1 cellular context compared by ENCODE assay signal in the genomic region with DNA sequence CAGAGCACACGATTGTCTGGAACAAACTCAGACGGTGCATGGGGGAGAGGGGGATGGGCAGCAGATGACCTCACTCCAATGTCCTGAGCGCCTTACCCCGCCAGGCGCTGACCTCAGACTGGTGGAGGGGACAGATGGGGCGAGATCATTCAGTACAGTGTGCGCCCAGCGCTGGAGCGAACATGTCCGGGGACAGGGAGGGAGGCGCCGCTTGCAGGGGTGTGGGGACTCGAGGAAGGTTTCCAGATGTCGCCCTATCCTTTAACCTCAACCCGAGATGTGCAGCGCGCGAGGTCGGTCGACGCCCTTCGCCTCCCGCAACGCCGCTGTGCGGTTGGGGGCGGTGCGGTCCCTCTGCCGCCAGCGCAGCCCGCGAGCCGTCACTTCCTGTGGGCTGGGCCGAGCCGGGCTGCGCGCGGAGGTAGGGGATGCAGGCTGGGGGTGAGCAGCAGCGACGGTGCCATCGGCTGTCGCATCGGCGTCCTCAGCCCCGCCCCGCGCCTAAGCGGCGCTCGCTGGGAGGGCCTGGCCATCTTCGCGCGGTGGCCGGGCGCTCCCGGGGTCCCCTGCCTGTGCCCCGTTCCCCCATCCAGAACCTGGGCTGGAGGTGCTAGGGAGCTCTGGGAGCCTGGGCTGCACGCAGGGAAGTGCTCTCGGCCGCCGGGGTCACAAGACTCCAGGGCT.
TF ChIP-seq lines count a peak whose summit lies in the region.

No MANE protein-coding gene starts in this region.

TF ChIP-seq in HepG2, 621 proteins besides CTCF, POLR2A, EP300 and RAD21 (continued from another document and continues in another):
- TF ChIP-seq KIAA2018 (CRISPR knock-in tag; IDR thresholded peaks at IDR 0.05; ENCODE audit: borderline replicate concordance) (0 out of 2 replicates have a peak, but pooled peaks have one; percentile 59), MTA1 (CRISPR knock-in tag; IDR thresholded peaks at IDR 0.05; ENCODE audit: borderline replicate concordance) (peak; percentile 90), WIZ (CRISPR knock-in tag; IDR thresholded peaks at IDR 0.05) (no peak; the same call in 1 of the 2 replicates), ZFY (CRISPR knock-in tag; IDR thresholded peaks at IDR 0.05) (peak; percentile 81), PHF5A (CRISPR knock-in tag; IDR thresholded peaks at IDR 0.05; ENCODE audit: low read depth, unreplicated experiment) (peak; percentile 20), MBD4 (IDR thresholded peaks at IDR 0.05; ENCODE audit: borderline replicate concordance, low read length) (no peak), ZNF12 (CRISPR knock-in tag; IDR thresholded peaks at IDR 0.05) (peak; percentile 71), NR1H2 (CRISPR knock-in tag; IDR thresholded peaks at IDR 0.05; ENCODE audit: borderline replicate concordance, low read depth) (0 out of 2 replicates have a peak, but pooled peaks have one; percentile 16), MIXL1 (CRISPR knock-in tag; IDR thresholded peaks at IDR 0.05) (no peak), ZNF33A (CRISPR knock-in tag; IDR thresholded peaks at IDR 0.05; ENCODE audit: borderline replicate concordance) (0 out of 2 replicates have a peak, but pooled peaks have one; percentile 22), ZNF549 (CRISPR knock-in tag; IDR thresholded peaks at IDR 0.05) (no peak), AHDC1 (CRISPR knock-in tag; IDR thresholded peaks at IDR 0.05; ENCODE audit: borderline replicate concordance) (peak; percentile 12; the same call in 1 of the 2 replicates), HNRNPK (IDR thresholded peaks at IDR 0.05; ENCODE audit: low read depth, low read length, poor library complexity, severe bottlenecking) (peak; percentile 81), ZNF292 (CRISPR knock-in tag; IDR thresholded peaks at IDR 0.05; ENCODE audit: borderline replicate concordance, low read depth) (0 out of 2 replicates have a peak, but pooled peaks have one; percentile 22), NFATC3 (CRISPR knock-in tag; IDR thresholded peaks at IDR 0.05) (no peak), ZC3H13 (CRISPR knock-in tag; IDR thresholded peaks at IDR 0.05) (peak; percentile 66; the same call in 1 of the 2 replicates), PHF20 (CRISPR knock-in tag; IDR thresholded peaks at IDR 0.05) (peak; percentile 78; the same call in 1 of the 2 replicates), SIX1 (CRISPR knock-in tag; IDR thresholded peaks at IDR 0.05; ENCODE audit: borderline replicate concordance) (no peak)
- TF ChIP-seq, protein P1, sequence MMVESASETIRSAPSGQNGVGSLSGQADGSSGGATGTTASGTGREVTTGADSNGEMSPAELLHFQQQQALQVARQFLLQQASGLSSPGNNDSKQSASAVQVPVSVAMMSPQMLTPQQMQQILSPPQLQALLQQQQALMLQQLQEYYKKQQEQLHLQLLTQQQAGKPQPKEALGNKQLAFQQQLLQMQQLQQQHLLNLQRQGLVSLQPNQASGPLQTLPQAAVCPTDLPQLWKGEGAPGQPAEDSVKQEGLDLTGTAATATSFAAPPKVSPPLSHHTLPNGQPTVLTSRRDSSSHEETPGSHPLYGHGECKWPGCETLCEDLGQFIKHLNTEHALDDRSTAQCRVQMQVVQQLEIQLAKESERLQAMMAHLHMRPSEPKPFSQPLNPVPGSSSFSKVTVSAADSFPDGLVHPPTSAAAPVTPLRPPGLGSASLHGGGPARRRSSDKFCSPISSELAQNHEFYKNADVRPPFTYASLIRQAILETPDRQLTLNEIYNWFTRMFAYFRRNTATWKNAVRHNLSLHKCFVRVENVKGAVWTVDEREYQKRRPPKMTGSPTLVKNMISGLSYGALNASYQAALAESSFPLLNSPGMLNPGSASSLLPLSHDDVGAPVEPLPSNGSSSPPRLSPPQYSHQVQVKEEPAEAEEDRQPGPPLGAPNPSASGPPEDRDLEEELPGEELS (CRISPR knock-in tag; IDR thresholded peaks at IDR 0.05): peak; percentile 65; the same call in 1 of the 2 replicates
- TF ChIP-seq, protein P2, sequence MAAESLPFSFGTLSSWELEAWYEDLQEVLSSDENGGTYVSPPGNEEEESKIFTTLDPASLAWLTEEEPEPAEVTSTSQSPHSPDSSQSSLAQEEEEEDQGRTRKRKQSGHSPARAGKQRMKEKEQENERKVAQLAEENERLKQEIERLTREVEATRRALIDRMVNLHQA (CRISPR knock-in tag; IDR thresholded peaks at IDR 0.05): no peak
- TF ChIP-seq, protein P3, sequence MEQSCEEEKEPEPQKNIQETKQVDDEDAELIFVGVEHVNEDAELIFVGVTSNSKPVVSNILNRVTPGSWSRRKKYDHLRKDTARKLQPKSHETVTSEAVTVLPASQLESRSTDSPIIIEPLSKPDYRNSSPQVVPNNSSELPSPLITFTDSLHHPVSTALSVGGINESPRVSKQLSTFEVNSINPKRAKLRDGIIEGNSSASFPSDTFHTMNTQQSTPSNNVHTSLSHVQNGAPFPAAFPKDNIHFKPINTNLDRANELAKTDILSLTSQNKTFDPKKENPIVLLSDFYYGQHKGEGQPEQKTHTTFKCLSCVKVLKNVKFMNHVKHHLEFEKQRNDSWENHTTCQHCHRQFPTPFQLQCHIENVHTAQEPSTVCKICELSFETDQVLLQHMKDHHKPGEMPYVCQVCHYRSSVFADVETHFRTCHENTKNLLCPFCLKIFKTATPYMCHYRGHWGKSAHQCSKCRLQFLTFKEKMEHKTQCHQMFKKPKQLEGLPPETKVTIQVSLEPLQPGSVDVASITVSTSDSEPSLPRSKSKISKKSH (CRISPR knock-in tag; IDR thresholded peaks at IDR 0.05; ENCODE audit: borderline replicate concordance): peak; percentile 97
- TF ChIP-seq, protein P4, sequence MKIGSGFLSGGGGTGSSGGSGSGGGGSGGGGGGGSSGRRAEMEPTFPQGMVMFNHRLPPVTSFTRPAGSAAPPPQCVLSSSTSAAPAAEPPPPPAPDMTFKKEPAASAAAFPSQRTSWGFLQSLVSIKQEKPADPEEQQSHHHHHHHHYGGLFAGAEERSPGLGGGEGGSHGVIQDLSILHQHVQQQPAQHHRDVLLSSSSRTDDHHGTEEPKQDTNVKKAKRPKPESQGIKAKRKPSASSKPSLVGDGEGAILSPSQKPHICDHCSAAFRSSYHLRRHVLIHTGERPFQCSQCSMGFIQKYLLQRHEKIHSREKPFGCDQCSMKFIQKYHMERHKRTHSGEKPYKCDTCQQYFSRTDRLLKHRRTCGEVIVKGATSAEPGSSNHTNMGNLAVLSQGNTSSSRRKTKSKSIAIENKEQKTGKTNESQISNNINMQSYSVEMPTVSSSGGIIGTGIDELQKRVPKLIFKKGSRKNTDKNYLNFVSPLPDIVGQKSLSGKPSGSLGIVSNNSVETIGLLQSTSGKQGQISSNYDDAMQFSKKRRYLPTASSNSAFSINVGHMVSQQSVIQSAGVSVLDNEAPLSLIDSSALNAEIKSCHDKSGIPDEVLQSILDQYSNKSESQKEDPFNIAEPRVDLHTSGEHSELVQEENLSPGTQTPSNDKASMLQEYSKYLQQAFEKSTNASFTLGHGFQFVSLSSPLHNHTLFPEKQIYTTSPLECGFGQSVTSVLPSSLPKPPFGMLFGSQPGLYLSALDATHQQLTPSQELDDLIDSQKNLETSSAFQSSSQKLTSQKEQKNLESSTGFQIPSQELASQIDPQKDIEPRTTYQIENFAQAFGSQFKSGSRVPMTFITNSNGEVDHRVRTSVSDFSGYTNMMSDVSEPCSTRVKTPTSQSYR (CRISPR knock-in tag; IDR thresholded peaks at IDR 0.05; ENCODE audit: borderline replicate concordance): peak; percentile 75
- TF ChIP-seq, protein P5, sequence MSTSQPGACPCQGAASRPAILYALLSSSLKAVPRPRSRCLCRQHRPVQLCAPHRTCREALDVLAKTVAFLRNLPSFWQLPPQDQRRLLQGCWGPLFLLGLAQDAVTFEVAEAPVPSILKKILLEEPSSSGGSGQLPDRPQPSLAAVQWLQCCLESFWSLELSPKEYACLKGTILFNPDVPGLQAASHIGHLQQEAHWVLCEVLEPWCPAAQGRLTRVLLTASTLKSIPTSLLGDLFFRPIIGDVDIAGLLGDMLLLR (CRISPR knock-in tag; IDR thresholded peaks at IDR 0.05): peak; percentile 93
- TF ChIP-seq, protein P6, sequence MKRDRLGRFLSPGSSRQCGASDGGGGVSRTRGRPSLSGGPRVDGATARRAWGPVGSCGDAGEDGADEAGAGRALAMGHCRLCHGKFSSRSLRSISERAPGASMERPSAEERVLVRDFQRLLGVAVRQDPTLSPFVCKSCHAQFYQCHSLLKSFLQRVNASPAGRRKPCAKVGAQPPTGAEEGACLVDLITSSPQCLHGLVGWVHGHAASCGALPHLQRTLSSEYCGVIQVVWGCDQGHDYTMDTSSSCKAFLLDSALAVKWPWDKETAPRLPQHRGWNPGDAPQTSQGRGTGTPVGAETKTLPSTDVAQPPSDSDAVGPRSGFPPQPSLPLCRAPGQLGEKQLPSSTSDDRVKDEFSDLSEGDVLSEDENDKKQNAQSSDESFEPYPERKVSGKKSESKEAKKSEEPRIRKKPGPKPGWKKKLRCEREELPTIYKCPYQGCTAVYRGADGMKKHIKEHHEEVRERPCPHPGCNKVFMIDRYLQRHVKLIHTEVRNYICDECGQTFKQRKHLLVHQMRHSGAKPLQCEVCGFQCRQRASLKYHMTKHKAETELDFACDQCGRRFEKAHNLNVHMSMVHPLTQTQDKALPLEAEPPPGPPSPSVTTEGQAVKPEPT (CRISPR knock-in tag; IDR thresholded peaks at IDR 0.05; ENCODE audit: low read depth): peak; percentile 87
